1 cellular context compared by ENCODE assay signal in the genomic region with DNA sequence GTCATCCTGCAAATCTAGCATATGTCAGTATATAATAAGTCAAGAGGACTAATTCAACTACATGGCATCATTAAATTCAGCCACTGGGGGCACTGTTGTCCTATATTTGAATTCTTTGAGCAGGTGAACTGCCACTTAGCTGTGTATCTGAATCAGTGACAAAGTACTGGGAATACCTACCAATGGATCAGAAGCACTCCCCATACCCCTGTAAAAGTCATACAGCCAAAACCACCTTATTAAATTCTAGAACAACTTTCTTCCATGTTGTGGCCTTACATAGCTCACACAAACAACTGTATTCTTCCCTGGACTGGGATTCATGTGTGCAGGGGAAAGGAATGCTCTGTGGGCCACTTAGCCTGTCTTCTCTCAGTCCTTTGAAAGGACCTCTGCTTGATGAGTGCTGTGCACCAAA.
TF ChIP-seq lines count a peak whose summit lies in the region.

No MANE protein-coding gene starts in this region.

TF ChIP-seq in HepG2, 621 proteins besides CTCF, POLR2A, EP300 and RAD21 (continued from another document):
- TF ChIP-seq, protein P1, sequence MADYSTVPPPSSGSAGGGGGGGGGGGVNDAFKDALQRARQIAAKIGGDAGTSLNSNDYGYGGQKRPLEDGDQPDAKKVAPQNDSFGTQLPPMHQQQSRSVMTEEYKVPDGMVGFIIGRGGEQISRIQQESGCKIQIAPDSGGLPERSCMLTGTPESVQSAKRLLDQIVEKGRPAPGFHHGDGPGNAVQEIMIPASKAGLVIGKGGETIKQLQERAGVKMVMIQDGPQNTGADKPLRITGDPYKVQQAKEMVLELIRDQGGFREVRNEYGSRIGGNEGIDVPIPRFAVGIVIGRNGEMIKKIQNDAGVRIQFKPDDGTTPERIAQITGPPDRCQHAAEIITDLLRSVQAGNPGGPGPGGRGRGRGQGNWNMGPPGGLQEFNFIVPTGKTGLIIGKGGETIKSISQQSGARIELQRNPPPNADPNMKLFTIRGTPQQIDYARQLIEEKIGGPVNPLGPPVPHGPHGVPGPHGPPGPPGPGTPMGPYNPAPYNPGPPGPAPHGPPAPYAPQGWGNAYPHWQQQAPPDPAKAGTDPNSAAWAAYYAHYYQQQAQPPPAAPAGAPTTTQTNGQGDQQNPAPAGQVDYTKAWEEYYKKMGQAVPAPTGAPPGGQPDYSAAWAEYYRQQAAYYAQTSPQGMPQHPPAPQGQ (CRISPR knock-in tag; IDR thresholded peaks at IDR 0.05; ENCODE audit: borderline replicate concordance), result no peak
- peak; percentile 81 for TF ChIP-seq STAG1 (CRISPR knock-in tag; IDR thresholded peaks at IDR 0.05)
- peak; percentile 50 for TF ChIP-seq SMC3 (IDR thresholded peaks at IDR 0.05; ENCODE audit: low read length)
- no peak for TF ChIP-seq LCORL (IDR thresholded peaks at IDR 0.05)
- no peak for TF ChIP-seq LCORL (CRISPR knock-in tag; IDR thresholded peaks at IDR 0.05)
- TF ChIP-seq, protein P2, sequence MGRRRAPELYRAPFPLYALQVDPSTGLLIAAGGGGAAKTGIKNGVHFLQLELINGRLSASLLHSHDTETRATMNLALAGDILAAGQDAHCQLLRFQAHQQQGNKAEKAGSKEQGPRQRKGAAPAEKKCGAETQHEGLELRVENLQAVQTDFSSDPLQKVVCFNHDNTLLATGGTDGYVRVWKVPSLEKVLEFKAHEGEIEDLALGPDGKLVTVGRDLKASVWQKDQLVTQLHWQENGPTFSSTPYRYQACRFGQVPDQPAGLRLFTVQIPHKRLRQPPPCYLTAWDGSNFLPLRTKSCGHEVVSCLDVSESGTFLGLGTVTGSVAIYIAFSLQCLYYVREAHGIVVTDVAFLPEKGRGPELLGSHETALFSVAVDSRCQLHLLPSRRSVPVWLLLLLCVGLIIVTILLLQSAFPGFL (CRISPR knock-in tag; IDR thresholded peaks at IDR 0.05), result no peak
- peak; percentile 60; the same call in 1 of the 2 replicates for TF ChIP-seq MIXL1 (CRISPR knock-in tag; IDR thresholded peaks at IDR 0.05)
- no peak for TF ChIP-seq TMF1 (CRISPR knock-in tag; IDR thresholded peaks at IDR 0.05; ENCODE audit: low read depth)
